In genomic region chr5:141326088-141326854, GRCh38 we compare ENCODE assay signal across 8 cellular contexts. TPM values are rescaled to one million over a fixed set of nuclear protein-coding genes. Genes with fewer than 3 reads are reported as not detected.
A peak's percentile ranks its signal among the peaks of the same experiment; 100 is the strongest.
DNase-seq lines count a peak whose midpoint lies in the region; ATAC-seq and TF ChIP-seq lines count a peak whose summit lies in the region.

No MANE protein-coding gene starts in this region.

- H3K4me1 Mint-ChIP-seq in naive thymus-derived CD8-positive, alpha-beta T cell = peaks cover 6 to 8% (median 7%) of the 10 kb centered on the region in 4 donors

- H3K4me1 ChIP-seq in esophagus (ENCODE audit: control insufficient read depth in 2 of 2, insufficient read depth in 2 of 2, low read length in 1 of 2) (no peaks in the 10 kb centered on the region), Karpas-422 (ENCODE audit: low read length) (peaks cover 13% of the 10 kb centered on the region)

- H3K9me3 Mint-ChIP-seq in naive thymus-derived CD8-positive, alpha-beta T cell = peaks cover 9 to 76% (median 28%) of the 10 kb centered on the region in 9 donors

- TF ChIP-seq CTCF in GM10248 (IDR thresholded peaks at IDR 0.05; ENCODE audit: control extremely low read depth, extremely low read depth, low read depth, missing control alignments) = peak; percentile 43

- peak overlapping the region; percentile 35 to 44 for H3K4me3 ChIP-seq in esophagus (ENCODE audit: low read depth in 1 of 2, low read length in 2 of 2)
- H3K4me3 ChIP-seq in Karpas-422 (ENCODE audit: low read length) = no peak overlapping the region

- 16% methylated on average over 27 of the region's 27 CpGs for WGBS in esophagus, 2 donors

- CTCF ChIA-PET in GM10248 (lab: Yijun Ruan, JAX) = interaction anchor here (0.7 to 4.6 kb wide), 7 partner anchors 10 to 242 kb away, joined by 3 to 14 read pairs (median 4); partner anchors contain the start of genes PCDHGA2 and PCDHGB3

- H3K9me3 ChIP-seq in esophagus (ENCODE audit: control insufficient read depth in 2 of 2, insufficient read depth in 1 of 2, low read depth in 1 of 2, low read length in 1 of 2) (peaks cover 5 to 26% of the 10 kb centered on the region in 2 donors), Karpas-422 (ENCODE audit: low read length) (peaks cover 10% of the 10 kb centered on the region; the same call in 1 of the 2 replicates)

- H3K9ac ChIP-seq in Karpas-422 (ENCODE audit: low read length) = no peak overlapping the region

- peaks cover 2% of the 10 kb centered on the region; the same call in 1 of the 2 replicates for H3K79me2 ChIP-seq in Karpas-422 (ENCODE audit: low read length)

- peaks cover 2 to 49% (median 42%) of the 10 kb centered on the region in 3 donors for H3K36me3 Mint-ChIP-seq in naive thymus-derived CD8-positive, alpha-beta T cell

- H3K27me3 ChIP-seq in esophagus (ENCODE audit: control insufficient read depth in 1 of 2, insufficient read depth in 2 of 2, low read length in 2 of 2) (no peaks in the 10 kb centered on the region), Karpas-422 (ENCODE audit: low read length) (no peaks in the 10 kb centered on the region)

- H2AFZ ChIP-seq in Karpas-422 (ENCODE audit: low read length) = no peak overlapping the region

- H3K36me3 ChIP-seq in esophagus (ENCODE audit: control insufficient read depth in 2 of 2, insufficient read depth in 2 of 2, low read length in 1 of 2) (no peaks in the 10 kb centered on the region), Karpas-422 (ENCODE audit: insufficient read depth, low read length) (no peaks in the 10 kb centered on the region)

- POLR2A ChIA-PET in GM10248 (lab: Yijun Ruan, JAX) = no interaction called here
- POLR2A ChIA-PET in naive thymus-derived CD8-positive, alpha-beta T cell (lab: Charles Lee) = interaction anchor here (0.7 kb wide), 1 partner anchor 1344 kb away, joined by 5 read pairs; no protein-coding TSS in a partner anchor

- peak; percentile 62 for DNase-seq in GM10248 (ENCODE audit: extremely low spot score)
- peak; percentile 86 for DNase-seq in NCI-H748 treated with DMSO at 0.1 percent for 48 hours (lab: John Stamatoyannopoulos, UW)
- peak; percentile 52 for DNase-seq in activated T-cell treated with anti-CD3 and anti-CD28 coated beads for 4 hours
- DNase-seq in naive thymus-derived CD8-positive, alpha-beta T cell = peak in 9 of 10 donors; percentile 50 to 81 (median 66)
- DNase-seq in stimulated activated naive CD4-positive, alpha-beta T cell (lab: John Stamatoyannopoulos, UW) = peak; percentile 24 to 73 (median 54)
- DNase-seq in Karpas-422 = no peak

- H3K27ac Mint-ChIP-seq in naive thymus-derived CD8-positive, alpha-beta T cell = peak overlapping the region; percentile 51 to 93 (median 88)

- no peaks in the 10 kb centered on the region for H4K20me1 ChIP-seq in Karpas-422 (ENCODE audit: insufficient read depth, low read depth, low read length)

- H3K9me2 ChIP-seq in Karpas-422 (replicated peaks; ENCODE audit: insufficient read depth, low read length) = no peaks in the 10 kb centered on the region

- H3K27ac ChIP-seq in esophagus (ENCODE audit: low read depth in 2 of 2, low read length in 1 of 2) (no peak overlapping the region), Karpas-422 (ENCODE audit: low read length) (no peak overlapping the region)

- peak; percentile 86 for ATAC-seq in HG02678 (IDR thresholded peaks at IDR 0.05; ENCODE audit: unreplicated experiment)
- peak; percentile 96 to 97 for ATAC-seq in naive thymus-derived CD8-positive, alpha-beta T cell

- H3K27me3 Mint-ChIP-seq in naive thymus-derived CD8-positive, alpha-beta T cell = peaks cover 8 to 48% (median 41%) of the 10 kb centered on the region in 5 donors

- H3K4me2 ChIP-seq in Karpas-422 (ENCODE audit: low read depth, low read length, poor library complexity, severe bottlenecking) = no peak overlapping the region

- H3K4me3 Mint-ChIP-seq in naive thymus-derived CD8-positive, alpha-beta T cell = peak overlapping the region; percentile 84 to 98 (median 93)

RNA-seq across cellular contexts. Expression of gene PCDHGA1, which starts 4.0 kb away (rescaled TPM):
- under 1 TPM; 0.13 to 0.22 TPM for polyA plus RNA-seq in esophagus
- total RNA-seq in naive thymus-derived CD8-positive, alpha-beta T cell = under 1 TPM; 0.38 to 0.52 TPM
- polyA plus RNA-seq in naive thymus-derived CD8-positive, alpha-beta T cell = not detected
- total RNA-seq in Karpas-422 (2014; rRNA removed; shearing (Covaris generic); ENCODE audit: low replicate concordance) = 0.48 and 1.2 TPM in 2 replicates

RNA-seq across cellular contexts. Expression of gene TAF7, which starts 5.7 kb away (rescaled TPM):
- 10 to 100 TPM; 22.5 to 35.3 TPM for polyA plus RNA-seq in esophagus
- 100 to 1,000 TPM; 139 to 141 TPM for total RNA-seq in naive thymus-derived CD8-positive, alpha-beta T cell
- 100 to 1,000 TPM; 206 to 230 (median 230) TPM for polyA plus RNA-seq in naive thymus-derived CD8-positive, alpha-beta T cell
- 70.0 and 85.9 TPM in 2 replicates for total RNA-seq in Karpas-422 (2014; rRNA removed; shearing (Covaris generic); ENCODE audit: low replicate concordance)

RNA-seq across cellular contexts. Expression of gene PCDHGA2, which starts 12.3 kb away (rescaled TPM):
- under 1 TPM; 0.14 to 0.27 TPM for polyA plus RNA-seq in esophagus
- under 1 TPM; 0.16 to 0.18 TPM for total RNA-seq in naive thymus-derived CD8-positive, alpha-beta T cell
- not detected for polyA plus RNA-seq in naive thymus-derived CD8-positive, alpha-beta T cell
- total RNA-seq in Karpas-422 (2014; rRNA removed; shearing (Covaris generic); ENCODE audit: low replicate concordance) = 0.04 TPM in 1 of 2 replicates, not detected in the other

RNA-seq across cellular contexts. Expression of gene PCDHGA3, which starts 17.4 kb away (rescaled TPM):
- under 1 TPM; 0.08 to 0.12 TPM for polyA plus RNA-seq in esophagus
- total RNA-seq in naive thymus-derived CD8-positive, alpha-beta T cell = not detected
- under 1 TPM in 1 of 3 donors, not detected in 2; 0.06 TPM for polyA plus RNA-seq in naive thymus-derived CD8-positive, alpha-beta T cell
- not detected in 2 replicates for total RNA-seq in Karpas-422 (2014; rRNA removed; shearing (Covaris generic); ENCODE audit: low replicate concordance)

RNA-seq across cellular contexts. Expression of gene SLC25A2, which starts 22.4 kb away (rescaled TPM):
- under 1 TPM; 0.05 to 0.29 TPM for polyA plus RNA-seq in esophagus
- 1 to 10 TPM; 2.1 to 2.5 TPM for total RNA-seq in naive thymus-derived CD8-positive, alpha-beta T cell
- polyA plus RNA-seq in naive thymus-derived CD8-positive, alpha-beta T cell = not detected
- 0.65 and 0.82 TPM in 2 replicates for total RNA-seq in Karpas-422 (2014; rRNA removed; shearing (Covaris generic); ENCODE audit: low replicate concordance)
